In genomic region chr3:188041193-188041592, GRCh38 we compare ENCODE assay signal across 18 cellular contexts.
"Had no signal": no experiment of that assay in that cellular context is flagged by ENCODE, and none has a peak within 500 bp of the region (broad histone marks: within the 10 kb centered on the region; RNA-seq: fewer than 3 reads in every experiment).

No MANE protein-coding gene starts in this region.

- H3K9me3 Mint-ChIP-seq: activated naive CD4-positive, alpha-beta T cell treated with anti-CD3 and anti-CD28 coated beads, Interleukin-2, amount 10 ng/mL, durations not matched to agents 7 days and 5 days; activated T-helper 2 cell treated with anti-CD3 and anti-CD28 coated beads, Interferon-gamma antibody, Interleukin-2, Interleukin-4, amounts not matched to agents 10 μg/mL and 5 μg/mL and 100 μg/mL, durations not matched to agents 14 hours and 24 hours and 36 hours; memory B cell; nephron progenitor cell had no signal

- DNase-seq: activated CD4-positive, alpha-beta T cell treated with anti-CD3 and anti-CD28 coated beads, Interleukin-2, amount 10 ng/mL, durations not matched to agents 24 days and 14 days; activated CD4-positive, CD25-positive, alpha-beta regulatory T cell; activated CD8-positive, alpha-beta memory T cell treated with anti-CD3 and anti-CD28 coated beads for 24 hours; activated naive CD4-positive, alpha-beta T cell treated with anti-CD3 and anti-CD28 coated beads, Interleukin-2, amount 10 ng/mL, durations not matched to agents 7 days and 5 days; activated T-cell treated with anti-CD3 and anti-CD28 coated beads for 4 hours; amniotic stem cell; kidney; left lung; nephron progenitor cell; ovary; spleen; substantia nigra; transverse colon had no signal

- H3K9me3 ChIP-seq: esophagus muscularis mucosa, left lung, ovary, spleen, transverse colon had no signal

- H3K36me3 Mint-ChIP-seq: activated naive CD4-positive, alpha-beta T cell treated with anti-CD3 and anti-CD28 coated beads, Interleukin-2, amount 10 ng/mL, durations not matched to agents 7 days and 5 days had no signal

- H3K36me3 ChIP-seq: esophagus muscularis mucosa, left lung, ovary, spleen, transverse colon had no signal

- H3K27ac Mint-ChIP-seq: activated CD4-positive, alpha-beta T cell treated with anti-CD3 and anti-CD28 coated beads, Interleukin-2, amount 10 ng/mL, durations not matched to agents 24 days and 14 days; activated naive CD4-positive, alpha-beta T cell treated with anti-CD3 and anti-CD28 coated beads, Interleukin-2, amount 10 ng/mL, durations not matched to agents 7 days and 5 days; activated T-helper 2 cell treated with anti-CD3 and anti-CD28 coated beads, Interferon-gamma antibody, Interleukin-2, Interleukin-4, amounts not matched to agents 10 μg/mL and 5 μg/mL and 100 μg/mL, durations not matched to agents 14 hours and 24 hours and 36 hours; memory B cell; nephron progenitor cell had no signal

- H3K27ac ChIP-seq: esophagus muscularis mucosa, hepatocyte, left lung, ovary, spleen, transverse colon had no signal

- ATAC-seq: left lung, sciatic nerve had no signal

- H3K4me3 ChIP-seq: esophagus muscularis mucosa, hepatocyte, left lung, ovary, spleen, transverse colon had no signal

- H3K27me3 ChIP-seq: esophagus muscularis mucosa, hepatocyte, left lung, ovary, spleen, transverse colon had no signal

- H3K4me3 Mint-ChIP-seq: activated CD4-positive, alpha-beta T cell treated with anti-CD3 and anti-CD28 coated beads, Interleukin-2, amount 10 ng/mL, durations not matched to agents 24 days and 14 days; activated naive CD4-positive, alpha-beta T cell treated with anti-CD3 and anti-CD28 coated beads, Interleukin-2, amount 10 ng/mL, durations not matched to agents 7 days and 5 days; memory B cell; nephron progenitor cell had no signal
